In genomic region chr20:36415475-36416002, GRCh38 we compare ENCODE assay signal across 27 cellular contexts.
"Had no signal": no experiment of that assay in that cellular context is flagged by ENCODE, and none has a peak within 500 bp of the region (broad histone marks: within the 10 kb centered on the region; RNA-seq: fewer than 3 reads in every experiment).

No MANE protein-coding gene starts in this region.

- H3K4me1 ChIP-seq: left lung, pancreas, prostate gland, sigmoid colon, spleen, suprapubic skin, tibial artery, uterus had no signal

- FAIRE-seq: islet of Langerhans, kidney, pancreas, small intestine had no signal

- H3K27ac ChIP-seq: left lung, pancreas, prostate gland, sigmoid colon, spleen, suprapubic skin, thoracic aorta, tibial artery, uterus had no signal

- H3K27me3 ChIP-seq: pancreas, uterus had no signal

- H3K9me3 ChIP-seq: left lung, pancreas, prostate gland, sigmoid colon, spleen, suprapubic skin, thoracic aorta, uterus had no signal

- H3K36me3 ChIP-seq: left lung, pancreas, prostate gland, sigmoid colon, spleen, suprapubic skin, thoracic aorta, tibial artery, uterus had no signal

- DNase-seq: hypothalamus; immature natural killer cell; kidney; left colon; left lung; mesendoderm; naive B cell; natural killer cell; nephron progenitor cell; nucleus accumbens; pancreas; posterior cingulate gyrus; retina; right cardiac atrium; sigmoid colon; small intestine; spleen; stimulated activated CD4-positive, alpha-beta T cell treated with anti-CD3 and anti-CD28 coated beads, Interleukin-4, amount 100 ng/mL, for 24 hours; stimulated activated naive CD4-positive, alpha-beta T cell; tibial artery; uterus had no signal

- H3K4me3 ChIP-seq: left lung, lung, pancreas, prostate gland, sigmoid colon, spleen, suprapubic skin, thoracic aorta, tibial artery, uterus had no signal

- ATAC-seq: left colon; left lung; natural killer cell; pancreas; right cardiac atrium; stimulated activated effector memory CD8-positive, alpha-beta T cell treated with anti-CD3 and anti-CD28 coated beads, Interleukin-12 subunit alpha, Interleukin-12 subunit beta, amount 100 ng/mL, for 72 hours had no signal
